Comparison of ENCODE assay signal across 7 cellular contexts in genomic region chr5:75512383-75513074, GRCh38. TPM values are rescaled to one million over a fixed set of nuclear protein-coding genes. Genes with fewer than 3 reads are reported as not detected.
DNase-seq lines count a peak whose midpoint lies in the region; ATAC-seq, FAIRE-seq and TF ChIP-seq lines count a peak whose summit lies in the region.

No MANE protein-coding gene starts in this region.

- no peaks in the 10 kb centered on the region for H3K9me3 ChIP-seq in ectodermal cell (ENCODE audit: control insufficient read depth, low read length)
- H3K9me3 ChIP-seq in neutrophil: no peaks in the 10 kb centered on the region

- peak overlapping the region; percentile 84 for H3K4me3 ChIP-seq in ectodermal cell (ENCODE audit: insufficient read depth, low read depth, low read length)
- peak overlapping the region; percentile 64 to 81 for H3K4me3 ChIP-seq in neutrophil (ENCODE audit: low read depth in 1 of 2, low read length in 1 of 2)

- H3K27ac ChIP-seq in ectodermal cell (ENCODE audit: insufficient read depth, low read depth, low read length, poor library complexity, severe bottlenecking) (no peak overlapping the region), neutrophil (peak overlapping the region; percentile 92)

- DNase-seq in GM12891 (ENCODE audit: insufficient read length, low spot score) (no peak), NOMO-1 treated with dmso at 0.1 percent for 144 hours (lab: John Stamatoyannopoulos, UW; ENCODE audit: unreplicated experiment) (peak; percentile 18), midbrain (lab: John Stamatoyannopoulos, UW) (no peak)
- DNase-seq in stimulated activated CD4-positive, alpha-beta T cell treated with anti-CD3 and anti-CD28 coated beads, Interleukin-4, amount 100 ng/mL, for 4 hours: no peak

- no peak for TF ChIP-seq CTCF in neutrophil (IDR thresholded peaks at IDR 0.05)

- WGBS in ectodermal cell, 2 experiments: 93 to 95% methylated on average over 16 of the region's 16 CpGs

- no peaks in the 10 kb centered on the region for H3K36me3 ChIP-seq in ectodermal cell (ENCODE audit: control insufficient read depth, insufficient read depth, low read length)
- no peaks in the 10 kb centered on the region for H3K36me3 ChIP-seq in neutrophil

- TF ChIP-seq POLR2A in GM12891 (IDR thresholded peaks at IDR 0.05; ENCODE audit: low read depth, low read length): no peak

- FAIRE-seq in GM12891 (lab: Jason Lieb, UNC): peak; percentile 13

- ATAC-seq in HG03108 (IDR thresholded peaks at IDR 0.05; ENCODE audit: unreplicated experiment): no peak

- no peaks in the 10 kb centered on the region for H3K27me3 ChIP-seq in ectodermal cell (ENCODE audit: control insufficient read depth, insufficient read depth, low read length, poor library complexity, severe bottlenecking)
- H3K27me3 ChIP-seq in neutrophil: no peaks in the 10 kb centered on the region

- H3K4me1 ChIP-seq in ectodermal cell (ENCODE audit: control insufficient read depth, insufficient read depth, low read length): peaks cover 4% of the 10 kb centered on the region
- H3K4me1 ChIP-seq in neutrophil (ENCODE audit: control insufficient read depth in 1 of 2, insufficient read depth in 1 of 2, low read depth in 1 of 2, low read length in 1 of 2): peaks cover 48% of the 10 kb centered on the region in 2 experiments

TF ChIP-seq in GM12891, 5 proteins besides CTCF, POLR2A, EP300 and RAD21:
- TF ChIP-seq SPI1 (IDR thresholded peaks at IDR 0.05; ENCODE audit: low read depth, low read length) (no peak), POLR2AphosphoS5 (IDR thresholded peaks at IDR 0.05; ENCODE audit: low read depth, low read length) (no peak), POU2F2 (IDR thresholded peaks at IDR 0.05; ENCODE audit: low read depth, low read length) (no peak), PAX5 (IDR thresholded peaks at IDR 0.05; ENCODE audit: insufficient read depth, low read length, severe bottlenecking) (no peak), TAF1 (IDR thresholded peaks at IDR 0.05; ENCODE audit: low read depth, low read length) (no peak)

RNA-seq across cellular contexts. Expression of gene POLK, which starts 0.8 kb away (rescaled TPM):
- polyA plus RNA-seq in GM12891 (2012; ENCODE audit: low read depth, missing spikeins): 9.3 TPM
- polyA plus RNA-seq in ectodermal cell (2013, experiment 1 of 4): 12.3 TPM
- polyA plus RNA-seq in ectodermal cell (2013, experiment 2 of 4): 12.9 TPM
- 11.5 TPM for polyA plus RNA-seq in ectodermal cell (2013, experiment 3 of 4)
- polyA plus RNA-seq in ectodermal cell (2013, experiment 4 of 4): 14.0 TPM

RNA-seq across cellular contexts. Expression of gene CERT1, which starts 1.1 kb away (rescaled TPM):
- polyA plus RNA-seq in GM12891 (2012; ENCODE audit: low read depth, missing spikeins): 14.3 TPM
- polyA plus RNA-seq in ectodermal cell (2013, experiment 1 of 4): 37.9 TPM
- polyA plus RNA-seq in ectodermal cell (2013, experiment 2 of 4): 40.4 TPM
- 33.7 TPM for polyA plus RNA-seq in ectodermal cell (2013, experiment 3 of 4)
- polyA plus RNA-seq in ectodermal cell (2013, experiment 4 of 4): 38.4 TPM
